1 cellular context compared by ENCODE assay signal in the genomic region with DNA sequence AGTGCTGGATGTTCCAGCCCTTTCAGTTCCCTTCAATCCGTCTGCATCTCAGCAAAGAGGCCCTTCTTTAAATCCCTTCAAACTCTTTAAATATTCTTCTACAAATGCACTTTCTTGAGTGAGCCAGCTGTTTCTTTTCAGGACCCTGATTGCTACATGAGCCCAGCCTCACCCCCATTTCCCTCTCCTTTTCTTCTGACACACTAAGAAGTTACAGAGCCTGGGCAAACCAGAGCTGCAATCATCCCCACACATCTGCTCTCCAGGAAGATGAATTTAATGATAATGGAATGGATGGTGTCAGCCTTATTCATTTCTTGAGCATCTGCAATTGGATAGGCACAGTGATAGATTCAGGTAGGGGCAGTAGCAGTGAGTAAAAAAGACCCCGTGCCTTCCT.
TF ChIP-seq lines count a peak whose summit lies in the region.

No MANE protein-coding gene starts in this region.

TF ChIP-seq in SK-N-SH treated with all-trans-retinoic acid at 6 μM for 48 hours, 23 proteins besides CTCF, POLR2A, EP300 and RAD21 (continued from another document):
- TF ChIP-seq, protein P1, sequence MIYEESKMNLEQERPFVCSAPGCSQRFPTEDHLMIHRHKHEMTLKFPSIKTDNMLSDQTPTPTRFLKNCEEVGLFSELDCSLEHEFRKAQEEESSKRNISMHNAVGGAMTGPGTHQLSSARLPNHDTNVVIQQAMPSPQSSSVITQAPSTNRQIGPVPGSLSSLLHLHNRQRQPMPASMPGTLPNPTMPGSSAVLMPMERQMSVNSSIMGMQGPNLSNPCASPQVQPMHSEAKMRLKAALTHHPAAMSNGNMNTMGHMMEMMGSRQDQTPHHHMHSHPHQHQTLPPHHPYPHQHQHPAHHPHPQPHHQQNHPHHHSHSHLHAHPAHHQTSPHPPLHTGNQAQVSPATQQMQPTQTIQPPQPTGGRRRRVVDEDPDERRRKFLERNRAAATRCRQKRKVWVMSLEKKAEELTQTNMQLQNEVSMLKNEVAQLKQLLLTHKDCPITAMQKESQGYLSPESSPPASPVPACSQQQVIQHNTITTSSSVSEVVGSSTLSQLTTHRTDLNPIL (CRISPR knock-in tag; IDR thresholded peaks at IDR 0.05; ENCODE audit: low read depth) = no peak
- TF ChIP-seq ZNF8 (CRISPR knock-in tag; IDR thresholded peaks at IDR 0.05) (no peak), ZC3H10 (CRISPR knock-in tag; IDR thresholded peaks at IDR 0.05) (no peak), GLIS3 (CRISPR knock-in tag; IDR thresholded peaks at IDR 0.05) (no peak), ESRRG (CRISPR knock-in tag; IDR thresholded peaks at IDR 0.05) (no peak), RARB (CRISPR knock-in tag; IDR thresholded peaks at IDR 0.05) (no peak), ISL1 (CRISPR knock-in tag; IDR thresholded peaks at IDR 0.05) (no peak), TCF4 (CRISPR knock-in tag; IDR thresholded peaks at IDR 0.05; ENCODE audit: borderline replicate concordance) (no peak)
- TF ChIP-seq, protein P2, sequence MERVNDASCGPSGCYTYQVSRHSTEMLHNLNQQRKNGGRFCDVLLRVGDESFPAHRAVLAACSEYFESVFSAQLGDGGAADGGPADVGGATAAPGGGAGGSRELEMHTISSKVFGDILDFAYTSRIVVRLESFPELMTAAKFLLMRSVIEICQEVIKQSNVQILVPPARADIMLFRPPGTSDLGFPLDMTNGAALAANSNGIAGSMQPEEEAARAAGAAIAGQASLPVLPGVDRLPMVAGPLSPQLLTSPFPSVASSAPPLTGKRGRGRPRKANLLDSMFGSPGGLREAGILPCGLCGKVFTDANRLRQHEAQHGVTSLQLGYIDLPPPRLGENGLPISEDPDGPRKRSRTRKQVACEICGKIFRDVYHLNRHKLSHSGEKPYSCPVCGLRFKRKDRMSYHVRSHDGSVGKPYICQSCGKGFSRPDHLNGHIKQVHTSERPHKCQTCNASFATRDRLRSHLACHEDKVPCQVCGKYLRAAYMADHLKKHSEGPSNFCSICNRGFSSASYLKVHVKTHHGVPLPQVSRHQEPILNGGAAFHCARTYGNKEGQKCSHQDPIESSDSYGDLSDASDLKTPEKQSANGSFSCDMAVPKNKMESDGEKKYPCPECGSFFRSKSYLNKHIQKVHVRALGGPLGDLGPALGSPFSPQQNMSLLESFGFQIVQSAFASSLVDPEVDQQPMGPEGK (CRISPR knock-in tag; IDR thresholded peaks at IDR 0.05; ENCODE audit: borderline replicate concordance) = no peak
- TF ChIP-seq, protein P3, sequence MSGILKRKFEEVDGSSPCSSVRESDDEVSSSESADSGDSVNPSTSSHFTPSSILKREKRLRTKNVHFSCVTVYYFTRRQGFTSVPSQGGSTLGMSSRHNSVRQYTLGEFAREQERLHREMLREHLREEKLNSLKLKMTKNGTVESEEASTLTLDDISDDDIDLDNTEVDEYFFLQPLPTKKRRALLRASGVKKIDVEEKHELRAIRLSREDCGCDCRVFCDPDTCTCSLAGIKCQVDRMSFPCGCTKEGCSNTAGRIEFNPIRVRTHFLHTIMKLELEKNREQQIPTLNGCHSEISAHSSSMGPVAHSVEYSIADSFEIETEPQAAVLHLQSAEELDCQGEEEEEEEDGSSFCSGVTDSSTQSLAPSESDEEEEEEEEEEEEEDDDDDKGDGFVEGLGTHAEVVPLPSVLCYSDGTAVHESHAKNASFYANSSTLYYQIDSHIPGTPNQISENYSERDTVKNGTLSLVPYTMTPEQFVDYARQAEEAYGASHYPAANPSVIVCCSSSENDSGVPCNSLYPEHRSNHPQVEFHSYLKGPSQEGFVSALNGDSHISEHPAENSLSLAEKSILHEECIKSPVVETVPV (CRISPR knock-in tag; IDR thresholded peaks at IDR 0.05) = no peak
